Comparison of ENCODE assay signal across 8 cellular contexts in genomic region chr5:44536650-44537260, GRCh38.
DNase-seq lines count a peak whose midpoint lies in the region; ATAC-seq and TF ChIP-seq lines count a peak whose summit lies in the region.
"Had no signal": no experiment of that assay in that cellular context is flagged by ENCODE, and none has a peak within 500 bp of the region (broad histone marks: within the 10 kb centered on the region; RNA-seq: fewer than 3 reads in every experiment).

No MANE protein-coding gene starts in this region.

- H3K4me1 Mint-ChIP-seq in endodermal cell (no peaks in the 10 kb centered on the region), neural crest cell (peaks cover 3% of the 10 kb centered on the region)
- H3K4me1 Mint-ChIP-seq in activated CD8-positive, alpha-beta memory T cell treated with anti-CD3 and anti-CD28 coated beads, Interleukin-2, amount 10 ng/mL, durations not matched to agents 7 days and 5 days: no peaks in the 10 kb centered on the region

- H3K9me3 Mint-ChIP-seq in endodermal cell (no peaks in the 10 kb centered on the region), neural crest cell (no peaks in the 10 kb centered on the region)
- peaks cover 6% of the 10 kb centered on the region for H3K9me3 Mint-ChIP-seq in activated CD8-positive, alpha-beta memory T cell treated with anti-CD3 and anti-CD28 coated beads, Interleukin-2, amount 10 ng/mL, durations not matched to agents 7 days and 5 days (ENCODE audit: low read depth)

- H3K9ac ChIP-seq in DND-41 (ENCODE audit: low read depth, low read length): no peak overlapping the region
- H3K9ac ChIP-seq in endodermal cell (ENCODE audit: extremely low read depth, low read length, poor library complexity, severe bottlenecking): no peak overlapping the region

- no peaks in the 10 kb centered on the region for H3K36me3 ChIP-seq in DND-41 (ENCODE audit: insufficient read depth, low read length)
- no peaks in the 10 kb centered on the region for H3K36me3 ChIP-seq in endodermal cell (ENCODE audit: control insufficient read depth, insufficient read depth, low read length)

- H3K4me3 Mint-ChIP-seq in endodermal cell (no peak overlapping the region), neural crest cell (no peak overlapping the region)
- no peak overlapping the region for H3K4me3 Mint-ChIP-seq in activated CD8-positive, alpha-beta memory T cell treated with anti-CD3 and anti-CD28 coated beads, Interleukin-2, amount 10 ng/mL, durations not matched to agents 7 days and 5 days

- CTCF ChIA-PET in activated CD8-positive, alpha-beta memory T cell treated with anti-CD3 and anti-CD28 coated beads, Interleukin-2, amount 10 ng/mL, durations not matched to agents 7 days and 5 days (lab: Charles Lee): no interaction called here

- no peaks in the 10 kb centered on the region for H3K79me2 ChIP-seq in DND-41 (ENCODE audit: insufficient read depth, low read length)

- no peaks in the 10 kb centered on the region for H3K4me1 ChIP-seq in DND-41 (ENCODE audit: insufficient read depth, low read length)
- no peaks in the 10 kb centered on the region for H3K4me1 ChIP-seq in endodermal cell (ENCODE audit: control insufficient read depth, insufficient read depth, low read length)

- no peaks in the 10 kb centered on the region for H4K20me1 ChIP-seq in DND-41 (ENCODE audit: insufficient read depth, low read length)

- H3K9me3 ChIP-seq in DND-41 (ENCODE audit: insufficient read depth, low read length, severe bottlenecking) (no peaks in the 10 kb centered on the region), endodermal cell (ENCODE audit: control insufficient read depth, low read length) (no peaks in the 10 kb centered on the region)

- H3K27ac ChIP-seq in DND-41 (ENCODE audit: low read length) (no peak overlapping the region), endodermal cell (ENCODE audit: low read depth, low read length) (no peak overlapping the region)
- H3K27ac ChIP-seq: skin epidermis had no signal

- WGBS in endodermal cell (ENCODE audit: insufficient coverage in 1 of 2, insufficient read length in 1 of 2), 2 experiments: 70% methylated on average over 3 of the region's 3 CpGs; no CpG with 5 or more reads in 1 of the 2 experiments

- H3K4me2 ChIP-seq in DND-41 (ENCODE audit: insufficient read depth, low read length): no peak overlapping the region

- peak; percentile 68 for TF ChIP-seq CTCF in DND-41 (IDR thresholded peaks at IDR 0.05; ENCODE audit: borderline replicate concordance, extremely low read depth, low read length, poor library complexity, severe bottlenecking)
- TF ChIP-seq CTCF in endodermal cell (conservative IDR thresholded peaks at IDR 0.05): peak; percentile 92
- peak; percentile 81 for TF ChIP-seq CTCF in neural crest cell (conservative IDR thresholded peaks at IDR 0.05)

- H3K4me3 ChIP-seq in DND-41 (ENCODE audit: low read depth in 1 of 2, low read length in 2 of 2) (no peak overlapping the region), endodermal cell (ENCODE audit: low read length) (no peak overlapping the region)
- H3K4me3 ChIP-seq: skin epidermis had no signal

- H3K27me3 ChIP-seq in DND-41 (ENCODE audit: insufficient read depth, low read length, poor library complexity) (no peaks in the 10 kb centered on the region), endodermal cell (ENCODE audit: control insufficient read depth, insufficient read depth, low read length, poor library complexity, severe bottlenecking) (no peaks in the 10 kb centered on the region)

- ATAC-seq in DND-41 (ENCODE audit: insufficient read depth, low read depth) (no peak), GM21717 (IDR thresholded peaks at IDR 0.05; ENCODE audit: unreplicated experiment) (peak; percentile 53)
- ATAC-seq in activated CD8-positive, alpha-beta memory T cell treated with anti-CD3 and anti-CD28 coated beads, Interleukin-2, amount 10 ng/mL, durations not matched to agents 7 days and 5 days: no peak

- no peak overlapping the region for H3K27ac Mint-ChIP-seq in endodermal cell
- no peak overlapping the region for H3K27ac Mint-ChIP-seq in neural crest cell (ENCODE audit: unreplicated experiment)
- no peak overlapping the region for H3K27ac Mint-ChIP-seq in activated CD8-positive, alpha-beta memory T cell treated with anti-CD3 and anti-CD28 coated beads, Interleukin-2, amount 10 ng/mL, durations not matched to agents 7 days and 5 days

- DNase-seq in DND-41: peak; percentile 6
- peak; percentile 30 for DNase-seq in NCI-H524 treated with DMSO at 0.1 percent for 48 hours (lab: John Stamatoyannopoulos, UW)
- DNase-seq in endodermal cell: peak; percentile 72
- peak; percentile 25 for DNase-seq in neural crest cell (ENCODE audit: low read depth, low spot score)
- DNase-seq in activated CD8-positive, alpha-beta memory T cell treated with anti-CD3 and anti-CD28 coated beads, Interleukin-2, amount 10 ng/mL, durations not matched to agents 7 days and 5 days: no peak
- no peak for DNase-seq in T-helper 1 cell

- H3K36me3 Mint-ChIP-seq in endodermal cell (ENCODE audit: low read depth) (no peaks in the 10 kb centered on the region), neural crest cell (ENCODE audit: low read depth) (no peaks in the 10 kb centered on the region)
- H3K36me3 Mint-ChIP-seq in activated CD8-positive, alpha-beta memory T cell treated with anti-CD3 and anti-CD28 coated beads, Interleukin-2, amount 10 ng/mL, durations not matched to agents 7 days and 5 days: no peaks in the 10 kb centered on the region

- H3K27me3 Mint-ChIP-seq in endodermal cell (ENCODE audit: insufficient read depth) (no peaks in the 10 kb centered on the region), neural crest cell (ENCODE audit: low read depth) (no peaks in the 10 kb centered on the region)
- H3K27me3 Mint-ChIP-seq in activated CD8-positive, alpha-beta memory T cell treated with anti-CD3 and anti-CD28 coated beads, Interleukin-2, amount 10 ng/mL, durations not matched to agents 7 days and 5 days: no peaks in the 10 kb centered on the region

- H2AFZ ChIP-seq in DND-41 (ENCODE audit: low read depth, low read length): no peak overlapping the region

Comparison
In these comparisons a context has a peak if more than half of its experiments do, and no peak if none do; other contexts are left out.
1. DNase-seq: peak in DND-41 (single experiment), NCI-H524 treated with DMSO at 0.1 percent for 48 hours (single experiment), endodermal cell (single experiment) and neural crest cell (single experiment); none in activated CD8-positive, alpha-beta memory T cell treated with anti-CD3 and anti-CD28 coated beads, Interleukin-2, amount 10 ng/mL, durations not matched to agents 7 days and 5 days (single experiment) and T-helper 1 cell (0 of 5).
2. Peak in every context shown above with its lines, with median percentiles within 50 percentile points of each other: CTCF ChIP-seq.